Comparison of ENCODE assay signal across 8 cellular contexts in genomic region chr17:27892866-27893769, GRCh38.
DNase-seq lines count a peak whose midpoint lies in the region; ATAC-seq and TF ChIP-seq lines count a peak whose summit lies in the region.

Gene LYRM9, minus strand, starts transcription at chr17:27893365. Its CDS starts 10,671 bp downstream, at chr17:27882694.

- peak; percentile 90 for ATAC-seq in HG03196 (IDR thresholded peaks at IDR 0.05; ENCODE audit: unreplicated experiment)

- TF ChIP-seq CTCF in choroid plexus epithelial cell (conservative IDR thresholded peaks at IDR 0.05; ENCODE audit: low read depth, low read length), result peak; percentile 72

- peak; percentile 74 for TF ChIP-seq POLR2A in GM18951 (IDR thresholded peaks at IDR 0.05; ENCODE audit: extremely low read depth, insufficient read depth, insufficient read length)

- peak; percentile 99 for DNase-seq in AG20443 (ENCODE audit: low spot score)
- peak; percentile 49 to 93 for DNase-seq in NCI-H446 (lab: John Stamatoyannopoulos, UW)
- peak; percentile 89 to 93 for DNase-seq in activated CD4-positive, alpha-beta T cell treated with anti-CD3 and anti-CD28 coated beads for 24 hours (ENCODE audit: low read depth in 2 of 2)
- DNase-seq in choroid plexus epithelial cell (ENCODE audit: low read depth), result peak; percentile 88
- DNase-seq in kidney tubule cell (ENCODE audit: low spot score), result peak; percentile 90
- DNase-seq in stimulated activated CD4-positive, alpha-beta T cell treated with anti-CD3 and anti-CD28 coated beads, Interleukin-1b, Interleukin-23, amount 100 ng/mL, for 24 hours (ENCODE audit: low read depth in 4 of 4, low spot score in 1 of 4), result peak; percentile 84 to 94 (median 88)

- H3K4me3 ChIP-seq in choroid plexus epithelial cell (ENCODE audit: low read depth, low read length), result peak within 1 kb of the TSS; percentile 68

- in situ Hi-C loops in GM18951 (cut with MboI; ENCODE audit: low sequenced_read_pairs, unreplicated experiment), result no loop called here

Comparison
In these comparisons a context has a peak if more than half of its experiments do, and no peak if none do; other contexts are left out.
1. Peak in every context shown above with its lines: DNase-seq, ATAC-seq and H3K4me3 ChIP-seq.